12 cellular contexts compared by ENCODE assay signal in genomic region chr7:20408467-20408826, GRCh38.
DNase-seq lines count a peak whose midpoint lies in the region; ATAC-seq and TF ChIP-seq lines count a peak whose summit lies in the region.
"Had no signal": no experiment of that assay in that cellular context is flagged by ENCODE, and none has a peak within 500 bp of the region (broad histone marks: within the 10 kb centered on the region; RNA-seq: fewer than 3 reads in every experiment).

No MANE protein-coding gene starts in this region.

- H3K79me2 ChIP-seq in PC-3 (ENCODE audit: low read length), result no peaks in the 10 kb centered on the region

- H3K4me3 Mint-ChIP-seq in activated T-cell treated with anti-CD3 and anti-CD28 coated beads, Interleukin-2, amount 50 U/mL, for 4 hours, result no peak overlapping the region
- H3K4me3 Mint-ChIP-seq: neural progenitor cell had no signal

- no TSS peak for BruUV-seq in PC-3 (replicated peaks; lab: Mats Ljungman, UMichigan)

- H2AFZ ChIP-seq in PC-3 (ENCODE audit: low read length), result no peak overlapping the region
- H2AFZ ChIP-seq: neural progenitor cell had no signal

- intact Hi-C loops in PC-3 (cut with micrococcal nuclease) (loop anchor here (5.0 kb wide), 1 partner anchor 656 kb away; no protein-coding TSS in a partner anchor), sciatic nerve (cut with DNase I) (no loop called here)

- 0 out of 2 replicates have a peak overlapping the region, but pooled peaks have one; percentile 30 for H3K4me2 ChIP-seq in PC-3 (ENCODE audit: low read length)

- peak; percentile 20 for DNase-seq in DMS 273 (lab: John Stamatoyannopoulos, UW; ENCODE audit: unreplicated experiment)
- no peak for DNase-seq in DMS 273 treated with DMSO at 0.1 percent for 48 hours (lab: John Stamatoyannopoulos, UW)
- DNase-seq in PC-3, result peak; percentile 39
- DNase-seq in fibroblast of pulmonary artery (ENCODE audit: low read depth), result peak; percentile 80
- no peak for DNase-seq in sciatic nerve (ENCODE audit: low spot score)
- no peak for DNase-seq in activated T-cell treated with anti-CD3 and anti-CD28 coated beads, Interleukin-2, amount 50 U/mL, for 4 hours
- DNase-seq: GF-D8; stimulated activated CD4-positive, alpha-beta T cell treated with anti-CD3 and anti-CD28 coated beads, Interleukin-2, amount 100 ng/mL, for 24 hours had no signal

- H3K27ac ChIP-seq in PC-3 (ENCODE audit: low read length), result peak overlapping the region; percentile 35
- H3K27ac ChIP-seq: 22Rv1, neural progenitor cell had no signal

- no peaks in the 10 kb centered on the region for H3K27me3 Mint-ChIP-seq in activated T-cell treated with anti-CD3 and anti-CD28 coated beads, Interleukin-2, amount 50 U/mL, for 4 hours (ENCODE audit: low read depth)

- H3K27me3 ChIP-seq in PC-3 (ENCODE audit: low read length), result no peaks in the 10 kb centered on the region
- H3K27me3 ChIP-seq: neural progenitor cell had no signal

- CTCF ChIA-PET in PC-3 (lab: Charles Lee), result interaction anchor here (0.6 kb wide), 1 partner anchor 1713 kb away, joined by 6 read pairs; no protein-coding TSS in a partner anchor

- no peaks in the 10 kb centered on the region for H3K9me3 Mint-ChIP-seq in activated T-cell treated with anti-CD3 and anti-CD28 coated beads, Interleukin-2, amount 50 U/mL, for 4 hours
- H3K9me3 Mint-ChIP-seq: neural progenitor cell had no signal

- no peaks in the 10 kb centered on the region for H3F3A ChIP-seq in PC-3 (ENCODE audit: low read length, unreplicated experiment)

- no peaks in the 10 kb centered on the region for H3K9me3 ChIP-seq in PC-3 (ENCODE audit: low read length)

- POLR2A ChIA-PET in PC-3 (lab: Charles Lee; ENCODE audit: unreplicated experiment), result interaction anchor here (0.7 kb wide), 1 partner anchor 134 kb away, joined by 3 read pairs; no protein-coding TSS in a partner anchor

- TF ChIP-seq CTCF in PC-3 (conservative IDR thresholded peaks at IDR 0.05; ENCODE audit: low read depth, low read length), result no peak
- no peak for TF ChIP-seq CTCF in fibroblast of pulmonary artery (IDR thresholded peaks at IDR 0.05; ENCODE audit: low read length, missing control alignments)

- no peaks in the 10 kb centered on the region for H3K9me2 ChIP-seq in PC-3 (replicated peaks; ENCODE audit: low read length)

- H4K20me1 ChIP-seq in PC-3 (ENCODE audit: low read length), result no peaks in the 10 kb centered on the region

- no peaks in the 10 kb centered on the region for H3K36me3 Mint-ChIP-seq in activated T-cell treated with anti-CD3 and anti-CD28 coated beads, Interleukin-2, amount 50 U/mL, for 4 hours (ENCODE audit: insufficient read depth)

- H3K4me3 ChIP-seq in PC-3 (ENCODE audit: low read length) (no peak overlapping the region), fibroblast of pulmonary artery (replicated peaks; ENCODE audit: low read depth, low read length) (no peak overlapping the region)
- H3K4me3 ChIP-seq: neural progenitor cell had no signal

- no peaks in the 10 kb centered on the region for H3K36me3 ChIP-seq in PC-3 (ENCODE audit: low read depth, low read length)
- H3K36me3 ChIP-seq: neural progenitor cell had no signal

- H3K9ac ChIP-seq in PC-3 (ENCODE audit: low read length), result no peak overlapping the region
- H3K9ac ChIP-seq: neural progenitor cell had no signal

- ATAC-seq in PC-3 (no peak), sciatic nerve (peak; percentile 83), GM21528 (IDR thresholded peaks at IDR 0.05; ENCODE audit: low FRiP score, unreplicated experiment) (no peak), HG03139 (IDR thresholded peaks at IDR 0.05; ENCODE audit: unreplicated experiment) (no peak)
- ATAC-seq in activated T-cell treated with anti-CD3 and anti-CD28 coated beads, Interleukin-2, amount 50 U/mL, for 4 hours, result no peak

- no peaks in the 10 kb centered on the region for H3K4me1 Mint-ChIP-seq in activated T-cell treated with anti-CD3 and anti-CD28 coated beads, Interleukin-2, amount 50 U/mL, for 4 hours (ENCODE audit: low read depth)

- peaks cover 25% of the 10 kb centered on the region for H3K4me1 ChIP-seq in PC-3 (ENCODE audit: insufficient read depth, low read length)

Comparison
In these comparisons a context has a peak if more than half of its experiments do, and no peak if none do; other contexts are left out.
1. DNase-seq: peak in DMS 273 (single experiment), PC-3 (single experiment) and fibroblast of pulmonary artery (single experiment); none in DMS 273 treated with DMSO at 0.1 percent for 48 hours (single experiment), sciatic nerve (single experiment) and activated T-cell treated with anti-CD3 and anti-CD28 coated beads, Interleukin-2, amount 50 U/mL, for 4 hours (single experiment).